1 cellular context compared by ENCODE assay signal in the genomic region with DNA sequence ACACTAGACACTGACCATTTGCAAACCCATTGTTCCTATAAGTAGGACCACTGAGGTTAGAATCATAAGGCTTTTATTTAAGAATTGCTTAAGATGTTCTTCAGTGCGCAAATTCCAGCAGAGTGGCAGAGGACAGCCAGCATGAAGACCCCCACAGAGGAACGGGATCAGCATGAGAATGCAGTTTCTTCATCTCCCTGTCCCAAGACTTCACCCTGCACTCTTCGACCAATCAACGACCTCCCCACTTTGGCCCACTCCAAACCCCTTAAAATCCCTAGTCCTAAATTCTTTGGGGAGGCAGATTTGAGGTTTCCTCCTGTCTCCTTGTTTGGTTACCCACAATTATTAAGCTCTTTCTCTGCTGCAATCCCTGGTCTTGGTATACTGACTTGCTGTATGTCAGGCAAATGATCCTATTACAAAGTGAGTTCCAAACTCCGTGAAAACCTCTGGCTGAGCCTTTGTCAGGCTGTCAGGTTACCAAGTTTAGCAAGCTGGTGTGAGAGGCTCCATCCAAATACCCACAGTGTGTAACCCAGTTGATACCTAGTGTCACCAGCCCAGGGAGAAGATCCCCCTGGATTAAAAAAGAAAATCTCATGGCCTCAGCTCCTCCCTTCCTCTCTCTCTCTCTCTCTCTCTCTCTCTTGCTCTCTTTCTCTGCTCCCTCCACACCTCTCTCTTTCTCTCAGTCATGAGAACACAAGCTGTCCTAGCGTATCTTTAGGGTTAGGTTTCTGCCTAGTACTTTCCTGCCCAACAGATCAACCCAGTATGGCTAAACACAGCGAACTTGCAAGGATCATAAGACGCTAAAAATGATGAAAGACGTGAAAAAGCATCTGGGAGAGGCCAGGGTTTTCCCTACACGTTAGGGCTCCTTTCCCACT.
A peak's percentile ranks its signal among the peaks of the same experiment; 100 is the strongest.
TF ChIP-seq lines count a peak whose summit lies in the region.

No MANE protein-coding gene starts in this region.

TF ChIP-seq in H1, 55 proteins besides CTCF, POLR2A, EP300 and RAD21:
- TF ChIP-seq TAF7 (optimal IDR thresholded peaks at IDR 0.05; ENCODE audit: borderline replicate concordance, low read depth, low read length) (no peak), SIRT6 (IDR thresholded peaks at IDR 0.05; ENCODE audit: low read length) (no peak), ASH2L (IDR thresholded peaks at IDR 0.05; ENCODE audit: low read length) (peak; percentile 59), CEBPB (IDR thresholded peaks at IDR 0.05; ENCODE audit: low read depth, low read length) (0 out of 2 replicates have a peak, but pooled peaks have one; percentile 22)
- TF ChIP-seq, protein P1, sequence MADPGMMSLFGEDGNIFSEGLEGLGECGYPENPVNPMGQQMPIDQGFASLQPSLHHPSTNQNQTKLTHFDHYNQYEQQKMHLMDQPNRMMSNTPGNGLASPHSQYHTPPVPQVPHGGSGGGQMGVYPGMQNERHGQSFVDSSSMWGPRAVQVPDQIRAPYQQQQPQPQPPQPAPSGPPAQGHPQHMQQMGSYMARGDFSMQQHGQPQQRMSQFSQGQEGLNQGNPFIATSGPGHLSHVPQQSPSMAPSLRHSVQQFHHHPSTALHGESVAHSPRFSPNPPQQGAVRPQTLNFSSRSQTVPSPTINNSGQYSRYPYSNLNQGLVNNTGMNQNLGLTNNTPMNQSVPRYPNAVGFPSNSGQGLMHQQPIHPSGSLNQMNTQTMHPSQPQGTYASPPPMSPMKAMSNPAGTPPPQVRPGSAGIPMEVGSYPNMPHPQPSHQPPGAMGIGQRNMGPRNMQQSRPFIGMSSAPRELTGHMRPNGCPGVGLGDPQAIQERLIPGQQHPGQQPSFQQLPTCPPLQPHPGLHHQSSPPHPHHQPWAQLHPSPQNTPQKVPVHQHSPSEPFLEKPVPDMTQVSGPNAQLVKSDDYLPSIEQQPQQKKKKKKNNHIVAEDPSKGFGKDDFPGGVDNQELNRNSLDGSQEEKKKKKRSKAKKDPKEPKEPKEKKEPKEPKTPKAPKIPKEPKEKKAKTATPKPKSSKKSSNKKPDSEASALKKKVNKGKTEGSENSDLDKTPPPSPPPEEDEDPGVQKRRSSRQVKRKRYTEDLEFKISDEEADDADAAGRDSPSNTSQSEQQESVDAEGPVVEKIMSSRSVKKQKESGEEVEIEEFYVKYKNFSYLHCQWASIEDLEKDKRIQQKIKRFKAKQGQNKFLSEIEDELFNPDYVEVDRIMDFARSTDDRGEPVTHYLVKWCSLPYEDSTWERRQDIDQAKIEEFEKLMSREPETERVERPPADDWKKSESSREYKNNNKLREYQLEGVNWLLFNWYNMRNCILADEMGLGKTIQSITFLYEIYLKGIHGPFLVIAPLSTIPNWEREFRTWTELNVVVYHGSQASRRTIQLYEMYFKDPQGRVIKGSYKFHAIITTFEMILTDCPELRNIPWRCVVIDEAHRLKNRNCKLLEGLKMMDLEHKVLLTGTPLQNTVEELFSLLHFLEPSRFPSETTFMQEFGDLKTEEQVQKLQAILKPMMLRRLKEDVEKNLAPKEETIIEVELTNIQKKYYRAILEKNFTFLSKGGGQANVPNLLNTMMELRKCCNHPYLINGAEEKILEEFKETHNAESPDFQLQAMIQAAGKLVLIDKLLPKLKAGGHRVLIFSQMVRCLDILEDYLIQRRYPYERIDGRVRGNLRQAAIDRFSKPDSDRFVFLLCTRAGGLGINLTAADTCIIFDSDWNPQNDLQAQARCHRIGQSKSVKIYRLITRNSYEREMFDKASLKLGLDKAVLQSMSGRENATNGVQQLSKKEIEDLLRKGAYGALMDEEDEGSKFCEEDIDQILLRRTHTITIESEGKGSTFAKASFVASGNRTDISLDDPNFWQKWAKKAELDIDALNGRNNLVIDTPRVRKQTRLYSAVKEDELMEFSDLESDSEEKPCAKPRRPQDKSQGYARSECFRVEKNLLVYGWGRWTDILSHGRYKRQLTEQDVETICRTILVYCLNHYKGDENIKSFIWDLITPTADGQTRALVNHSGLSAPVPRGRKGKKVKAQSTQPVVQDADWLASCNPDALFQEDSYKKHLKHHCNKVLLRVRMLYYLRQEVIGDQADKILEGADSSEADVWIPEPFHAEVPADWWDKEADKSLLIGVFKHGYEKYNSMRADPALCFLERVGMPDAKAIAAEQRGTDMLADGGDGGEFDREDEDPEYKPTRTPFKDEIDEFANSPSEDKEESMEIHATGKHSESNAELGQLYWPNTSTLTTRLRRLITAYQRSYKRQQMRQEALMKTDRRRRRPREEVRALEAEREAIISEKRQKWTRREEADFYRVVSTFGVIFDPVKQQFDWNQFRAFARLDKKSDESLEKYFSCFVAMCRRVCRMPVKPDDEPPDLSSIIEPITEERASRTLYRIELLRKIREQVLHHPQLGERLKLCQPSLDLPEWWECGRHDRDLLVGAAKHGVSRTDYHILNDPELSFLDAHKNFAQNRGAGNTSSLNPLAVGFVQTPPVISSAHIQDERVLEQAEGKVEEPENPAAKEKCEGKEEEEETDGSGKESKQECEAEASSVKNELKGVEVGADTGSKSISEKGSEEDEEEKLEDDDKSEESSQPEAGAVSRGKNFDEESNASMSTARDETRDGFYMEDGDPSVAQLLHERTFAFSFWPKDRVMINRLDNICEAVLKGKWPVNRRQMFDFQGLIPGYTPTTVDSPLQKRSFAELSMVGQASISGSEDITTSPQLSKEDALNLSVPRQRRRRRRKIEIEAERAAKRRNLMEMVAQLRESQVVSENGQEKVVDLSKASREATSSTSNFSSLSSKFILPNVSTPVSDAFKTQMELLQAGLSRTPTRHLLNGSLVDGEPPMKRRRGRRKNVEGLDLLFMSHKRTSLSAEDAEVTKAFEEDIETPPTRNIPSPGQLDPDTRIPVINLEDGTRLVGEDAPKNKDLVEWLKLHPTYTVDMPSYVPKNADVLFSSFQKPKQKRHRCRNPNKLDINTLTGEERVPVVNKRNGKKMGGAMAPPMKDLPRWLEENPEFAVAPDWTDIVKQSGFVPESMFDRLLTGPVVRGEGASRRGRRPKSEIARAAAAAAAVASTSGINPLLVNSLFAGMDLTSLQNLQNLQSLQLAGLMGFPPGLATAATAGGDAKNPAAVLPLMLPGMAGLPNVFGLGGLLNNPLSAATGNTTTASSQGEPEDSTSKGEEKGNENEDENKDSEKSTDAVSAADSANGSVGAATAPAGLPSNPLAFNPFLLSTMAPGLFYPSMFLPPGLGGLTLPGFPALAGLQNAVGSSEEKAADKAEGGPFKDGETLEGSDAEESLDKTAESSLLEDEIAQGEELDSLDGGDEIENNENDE (IDR thresholded peaks at IDR 0.05; ENCODE audit: insufficient replicate concordance, low read length), result peak; percentile 11
TF ChIP-seq in H1: peak in this region for 3.
